Comparison of ENCODE assay signal across 1 cellular context in the genomic region with DNA sequence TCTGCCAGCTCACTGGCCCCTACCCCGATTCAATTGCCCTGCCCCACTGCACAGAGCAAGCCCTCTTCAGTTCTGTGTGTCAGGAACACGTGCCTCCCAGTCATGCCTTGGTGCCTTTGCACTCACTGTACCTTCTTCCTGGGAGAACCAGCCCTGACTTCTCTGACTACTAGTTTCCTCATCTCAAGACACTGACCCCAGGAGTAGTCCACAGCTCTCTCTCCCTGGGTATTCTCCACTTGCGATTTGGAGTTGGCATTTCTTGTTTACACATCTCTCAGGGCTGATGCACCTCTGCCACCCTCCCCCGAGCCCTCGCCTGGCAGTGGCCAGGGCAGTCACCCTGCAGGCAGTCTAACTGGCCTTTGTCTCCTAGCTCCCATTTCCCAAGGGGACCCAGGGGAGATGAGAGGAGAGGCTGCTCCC.
TF ChIP-seq lines count a peak whose summit lies in the region.

No MANE protein-coding gene starts in this region.

TF ChIP-seq in A549, 52 proteins besides CTCF, POLR2A, EP300 and RAD21 (continued from another document):
- TF ChIP-seq PHF8 (IDR thresholded peaks at IDR 0.05; ENCODE audit: borderline replicate concordance, low read depth): no peak
- no peak for TF ChIP-seq NR3C1 (IDR thresholded peaks at IDR 0.05)
- no peak for TF ChIP-seq SREBF2 (IDR thresholded peaks at IDR 0.05)
- no peak for TF ChIP-seq FOSL2 (IDR thresholded peaks at IDR 0.05)
- no peak for TF ChIP-seq FOSL2 (CRISPR knock-in tag; IDR thresholded peaks at IDR 0.05)
TF ChIP-seq in A549: peak in this region for 0.
